Comparison of ENCODE assay signal across 9 cellular contexts in genomic region chr13:69644447-69644846, GRCh38.
"Had no signal": no experiment of that assay in that cellular context is flagged by ENCODE, and none has a peak within 500 bp of the region (broad histone marks: within the 10 kb centered on the region; RNA-seq: fewer than 3 reads in every experiment).

No MANE protein-coding gene starts in this region.

- H3K27ac Mint-ChIP-seq: HFFc6 had no signal

- H3K27ac ChIP-seq: GM23248, HL-60, KMS-11 had no signal

- H3K9ac ChIP-seq: GM23248, KMS-11 had no signal

- DNase-seq: GM23248, GOT3, H7, HCEC 1CT, HFFc6, IMR-90, KBM-7 had no signal

- H3K4me3 Mint-ChIP-seq: HFFc6 had no signal

- H3K4me2 ChIP-seq: KMS-11 had no signal

- H3K4me3 ChIP-seq: GM23248 had no signal
